In genomic region chr17:63946440-63947363, GRCh38 we compare ENCODE assay signal across 8 cellular contexts. TPM values are rescaled to one million over a fixed set of nuclear protein-coding genes. Genes with fewer than 3 reads are reported as not detected.
DNase-seq lines count a peak whose midpoint lies in the region; ATAC-seq and TF ChIP-seq lines count a peak whose summit lies in the region.

No MANE protein-coding gene starts in this region.

- peak; percentile 76 for TF ChIP-seq CTCF in A673 (conservative IDR thresholded peaks at IDR 0.05; ENCODE audit: low read depth, low read length)
- peak; percentile 74 for TF ChIP-seq CTCF in GM13977 (IDR thresholded peaks at IDR 0.05; ENCODE audit: extremely low read depth, insufficient read depth, missing control alignments)
- peak; percentile 88 for TF ChIP-seq CTCF in glutamatergic neuron (IDR thresholded peaks at IDR 0.05; ENCODE audit: partially characterized antibody, unreplicated experiment)

- ATAC-seq in HG03432 (IDR thresholded peaks at IDR 0.05; ENCODE audit: unreplicated experiment) (peak; percentile 74), GM18520 (IDR thresholded peaks at IDR 0.05; ENCODE audit: unreplicated experiment) (no peak)

- H3K9me3 ChIP-seq in A673 (ENCODE audit: low read depth, low read length, poor library complexity, severe bottlenecking) = no peaks in the 10 kb centered on the region

- no peaks in the 10 kb centered on the region for H3K36me3 Mint-ChIP-seq in glutamatergic neuron (ENCODE audit: unreplicated experiment)

- H3K27me3 ChIP-seq in A673 (replicated peaks; ENCODE audit: insufficient read depth, low read depth, low read length, poor library complexity) = no peaks in the 10 kb centered on the region

- CTCF ChIA-PET in A673 (lab: Charles Lee) = interaction anchor here (0.5 to 1.7 kb wide), 4 partner anchors 25 to 187 kb away, joined by 3 to 21 read pairs (median 5); partner anchors contain the start of gene GH1

- intact Hi-C loops in A673 (cut with micrococcal nuclease; ENCODE audit: unreplicated experiment) = loop anchor here (2.0 kb wide), 1 partner anchor 28 kb away; the partner anchor contains the start of gene GH1

- TF ChIP-seq POLR2A in Raji (IDR thresholded peaks at IDR 0.05; ENCODE audit: insufficient read depth, low read depth, low read length) = peak; percentile 30; the same call in 1 of the 2 replicates

- H3K27me3 Mint-ChIP-seq in glutamatergic neuron (ENCODE audit: unreplicated experiment) = peaks cover 8% of the 10 kb centered on the region

- POLR2A ChIA-PET in A673 (lab: Charles Lee; ENCODE audit: low non-redundant PET) = interaction anchor here (0.5 kb wide), 1 partner anchor 379 kb away, joined by 5 read pairs; no protein-coding TSS in a partner anchor

- peaks cover 5% of the 10 kb centered on the region for H3K9me3 Mint-ChIP-seq in glutamatergic neuron (ENCODE audit: unreplicated experiment)

- no peaks in the 10 kb centered on the region for H3K4me1 ChIP-seq in A673 (ENCODE audit: insufficient read depth, low read length, poor library complexity, severe bottlenecking)

- no peaks in the 10 kb centered on the region for H3K36me3 ChIP-seq in A673 (ENCODE audit: insufficient read depth, low read length, poor library complexity, severe bottlenecking)

- H3K4me1 Mint-ChIP-seq in glutamatergic neuron (ENCODE audit: low read depth, unreplicated experiment) = peaks cover 3% of the 10 kb centered on the region

- no TSS peak for BruUV-seq in A673 (replicated peaks; lab: Mats Ljungman, UMichigan)

- H3K27ac ChIP-seq in A673 (ENCODE audit: low read depth, low read length, poor library complexity, severe bottlenecking) = no peak overlapping the region

- DNase-seq in A673 (ENCODE audit: low spot score) (peak; percentile 47), GM13977 (ENCODE audit: low spot score) (peak; percentile 91), glutamatergic neuron (peak; percentile 70), renal cortical epithelial cell (ENCODE audit: low read depth) (peak; percentile 2)
- DNase-seq in activated naive CD4-positive, alpha-beta T cell treated with Interleukin-2 at 50 U/mL for 16 hours = peak; percentile 66

- H3K27ac Mint-ChIP-seq in glutamatergic neuron (ENCODE audit: unreplicated experiment) = no peak overlapping the region

- H3K4me3 ChIP-seq in A673 (ENCODE audit: low read depth, low read length, poor library complexity, severe bottlenecking) = no peak overlapping the region

- H3K4me3 Mint-ChIP-seq in glutamatergic neuron (ENCODE audit: unreplicated experiment) = no peak overlapping the region

- in situ Hi-C loops in GM13977 (cut with MboI; ENCODE audit: low pct_unique_long_range_greater_than_20kb, low sequenced_read_pairs, unreplicated experiment) = no loop called here

RNA-seq across cellular contexts. Expression of gene CD79B, which starts 14.6 kb away (rescaled TPM):
- total RNA-seq in A673 (2021) (0.39 and 0.72 TPM in 2 replicates), glutamatergic neuron (ENCODE audit: unreplicated experiment) (not detected), renal cortical epithelial cell (not detected in 2 replicates)

RNA-seq across cellular contexts. Expression of gene SCN4A, which starts 26.0 kb away (rescaled TPM):
- total RNA-seq in A673 (2021) (0.56 and 0.79 TPM in 2 replicates), glutamatergic neuron (ENCODE audit: unreplicated experiment) (7.9 TPM), renal cortical epithelial cell (not detected in 2 replicates)

RNA-seq across cellular contexts. Expression of gene GH1, which starts 28.1 kb away (rescaled TPM):
- total RNA-seq in A673 (2021) = not detected in 2 replicates
- not detected for total RNA-seq in glutamatergic neuron (ENCODE audit: unreplicated experiment)
- not detected in 2 replicates for total RNA-seq in renal cortical epithelial cell

RNA-seq across cellular contexts. Expression of gene CSHL1, which starts 35.6 kb away (rescaled TPM):
- not detected in 2 replicates for total RNA-seq in A673 (2021)
- total RNA-seq in glutamatergic neuron (ENCODE audit: unreplicated experiment) = not detected
- total RNA-seq in renal cortical epithelial cell = not detected in 2 replicates

RNA-seq across cellular contexts. Expression of gene CSH1, which starts 50.3 kb away (rescaled TPM):
- not detected in 2 replicates for total RNA-seq in A673 (2021)
- not detected for total RNA-seq in glutamatergic neuron (ENCODE audit: unreplicated experiment)
- not detected in 2 replicates for total RNA-seq in renal cortical epithelial cell

Comparison
In these comparisons a context has a peak if more than half of its experiments do, and no peak if none do; other contexts are left out.
1. DNase-seq: peak in every context shown above with its lines; median percentile 91 in GM13977; 70 in glutamatergic neuron; 66 in activated naive CD4-positive, alpha-beta T cell treated with Interleukin-2 at 50 U/mL for 16 hours; 47 in A673; 2 in renal cortical epithelial cell.